In the genomic region with DNA sequence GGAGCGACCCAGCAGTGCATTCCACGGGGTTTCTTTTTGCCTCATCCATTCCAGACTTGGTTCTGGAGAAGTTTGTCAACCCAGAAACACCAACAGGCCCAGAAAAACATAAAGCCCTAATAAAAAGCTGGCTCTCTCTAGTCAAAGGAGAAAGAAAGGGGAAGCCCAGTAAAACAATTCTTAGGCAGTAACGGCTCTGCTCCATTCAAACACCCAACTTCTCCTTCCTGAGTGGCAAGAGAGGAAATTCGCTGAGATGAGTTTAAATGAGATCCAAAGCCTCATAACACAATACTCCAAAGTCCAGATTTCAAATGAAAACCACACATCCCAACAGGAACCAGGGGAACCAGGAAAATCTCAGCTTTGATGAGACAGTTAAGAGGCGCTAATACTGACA, we compare ENCODE assay signal across 2 cellular contexts.
TF ChIP-seq lines count a peak whose summit lies in the region.

No MANE protein-coding gene starts in this region.

TF ChIP-seq in H1, 55 proteins besides CTCF, POLR2A, EP300 and RAD21:
- TF ChIP-seq MAFK (IDR thresholded peaks at IDR 0.05; ENCODE audit: low read depth, low read length) (no peak), HDAC2 (IDR thresholded peaks at IDR 0.05; ENCODE audit: borderline replicate concordance in 1 of 2, low read depth in 2 of 2, low read length in 2 of 2) (no peak), EZH2 (IDR thresholded peaks at IDR 0.05; ENCODE audit: low read depth, low read length, severe bottlenecking) (no peak)

TF ChIP-seq in SK-N-SH treated with all-trans-retinoic acid at 6 μM for 48 hours, 23 proteins besides CTCF, POLR2A, EP300 and RAD21:
- no peak for TF ChIP-seq ISL1 (CRISPR knock-in tag; IDR thresholded peaks at IDR 0.05)
- TF ChIP-seq BACH2 (CRISPR knock-in tag; IDR thresholded peaks at IDR 0.05; ENCODE audit: borderline replicate concordance), result no peak
- TF ChIP-seq, protein P1, sequence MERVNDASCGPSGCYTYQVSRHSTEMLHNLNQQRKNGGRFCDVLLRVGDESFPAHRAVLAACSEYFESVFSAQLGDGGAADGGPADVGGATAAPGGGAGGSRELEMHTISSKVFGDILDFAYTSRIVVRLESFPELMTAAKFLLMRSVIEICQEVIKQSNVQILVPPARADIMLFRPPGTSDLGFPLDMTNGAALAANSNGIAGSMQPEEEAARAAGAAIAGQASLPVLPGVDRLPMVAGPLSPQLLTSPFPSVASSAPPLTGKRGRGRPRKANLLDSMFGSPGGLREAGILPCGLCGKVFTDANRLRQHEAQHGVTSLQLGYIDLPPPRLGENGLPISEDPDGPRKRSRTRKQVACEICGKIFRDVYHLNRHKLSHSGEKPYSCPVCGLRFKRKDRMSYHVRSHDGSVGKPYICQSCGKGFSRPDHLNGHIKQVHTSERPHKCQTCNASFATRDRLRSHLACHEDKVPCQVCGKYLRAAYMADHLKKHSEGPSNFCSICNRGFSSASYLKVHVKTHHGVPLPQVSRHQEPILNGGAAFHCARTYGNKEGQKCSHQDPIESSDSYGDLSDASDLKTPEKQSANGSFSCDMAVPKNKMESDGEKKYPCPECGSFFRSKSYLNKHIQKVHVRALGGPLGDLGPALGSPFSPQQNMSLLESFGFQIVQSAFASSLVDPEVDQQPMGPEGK (CRISPR knock-in tag; IDR thresholded peaks at IDR 0.05; ENCODE audit: borderline replicate concordance), result no peak
- TF ChIP-seq TOX (CRISPR knock-in tag; IDR thresholded peaks at IDR 0.05; ENCODE audit: borderline replicate concordance), result no peak
